13 cellular contexts compared by ENCODE assay signal in genomic region chr11:1838426-1839131, GRCh38. TPM values are rescaled to one million over a fixed set of nuclear protein-coding genes. Genes with fewer than 3 reads are reported as not detected.
DNase-seq lines count a peak whose midpoint lies in the region; ATAC-seq and TF ChIP-seq lines count a peak whose summit lies in the region.
"Had no signal": no experiment of that assay in that cellular context is flagged by ENCODE, and none has a peak within 500 bp of the region (broad histone marks: within the 10 kb centered on the region; RNA-seq: fewer than 3 reads in every experiment).

Gene TNNI2 (plus strand): TSS chr11:1838981. CDS start chr11:1839697, 716 bp downstream.

- no peak for TF ChIP-seq CTCF in activated CD8-positive, alpha-beta T cell treated with anti-CD3 and anti-CD28 coated beads for 36 hours (IDR thresholded peaks at IDR 0.05)
- no peak for TF ChIP-seq CTCF in upper lobe of left lung (IDR thresholded peaks at IDR 0.05)

- H3K27me3 ChIP-seq in upper lobe of left lung, result no peaks in the 10 kb centered on the region

- intact Hi-C loops in activated CD8-positive, alpha-beta T cell treated with anti-CD3 and anti-CD28 coated beads for 36 hours (cut with micrococcal nuclease), result loop anchor here (5.0 kb wide), 1 partner anchor 44 kb away; no protein-coding TSS in a partner anchor
- intact Hi-C loops in dendritic cell treated with granulocyte-macrophage colony-stimulating factor and Interleukin-4, amounts not matched to agents 40 ng/mL and 50 ng/mL, for 4 days (cut with micrococcal nuclease), result loop anchor here (5.0 kb wide), 1 partner anchor 79 kb away; the partner anchor contains the start of gene TNNT3

- no peak for ATAC-seq in activated CD8-positive, alpha-beta T cell treated with anti-CD3 and anti-CD28 coated beads, Interleukin-2, amount 10 ng/mL, durations not matched to agents 7 days and 5 days
- ATAC-seq in activated CD8-positive, alpha-beta T cell treated with anti-CD3 and anti-CD28 coated beads for 36 hours, result no peak
- ATAC-seq in upper lobe of left lung (ENCODE audit: low FRiP score in 2 of 2), result no peak

- no peaks in the 10 kb centered on the region for H3K9me3 Mint-ChIP-seq in activated CD8-positive, alpha-beta T cell treated with anti-CD3 and anti-CD28 coated beads, Interleukin-2, amount 10 ng/mL, durations not matched to agents 7 days and 5 days (ENCODE audit: insufficient read depth)
- H3K9me3 Mint-ChIP-seq in activated CD8-positive, alpha-beta T cell treated with anti-CD3 and anti-CD28 coated beads for 36 hours, result no peaks in the 10 kb centered on the region
- no peaks in the 10 kb centered on the region for H3K9me3 Mint-ChIP-seq in dendritic cell treated with granulocyte-macrophage colony-stimulating factor and Interleukin-4, amounts not matched to agents 40 ng/mL and 50 ng/mL, for 4 days

- DNase-seq in activated CD8-positive, alpha-beta T cell treated with anti-CD3 and anti-CD28 coated beads, Interleukin-2, amount 10 ng/mL, durations not matched to agents 7 days and 5 days, result no peak
- no peak for DNase-seq in activated CD8-positive, alpha-beta T cell treated with anti-CD3 and anti-CD28 coated beads for 36 hours
- peak; percentile 92 for DNase-seq in myocyte (ENCODE audit: low read depth)
- peak in 1 of 2 donors; percentile 81 for DNase-seq in upper lobe of left lung
- DNase-seq in NCI-H510A (lab: John Stamatoyannopoulos, UW), result no peak
- DNase-seq in SIG-M5 treated with dmso at 0.1 percent for 504 hours (lab: John Stamatoyannopoulos, UW; ENCODE audit: unreplicated experiment), result no peak
- no peak for DNase-seq in NCI-H1048 (lab: John Stamatoyannopoulos, UW)
- DNase-seq: NCI-H187 had no signal

- H3K9me3 ChIP-seq in upper lobe of left lung, result no peaks in the 10 kb centered on the region
- H3K9me3 ChIP-seq: A549, SK-N-SH had no signal

- no peak for TF ChIP-seq POLR2A in upper lobe of left lung (IDR thresholded peaks at IDR 0.05)

- no peak within 1 kb of the TSS for H3K4me3 Mint-ChIP-seq in activated CD8-positive, alpha-beta T cell treated with anti-CD3 and anti-CD28 coated beads, Interleukin-2, amount 10 ng/mL, durations not matched to agents 7 days and 5 days
- no peak within 1 kb of the TSS for H3K4me3 Mint-ChIP-seq in activated CD8-positive, alpha-beta T cell treated with anti-CD3 and anti-CD28 coated beads for 36 hours
- no peak within 1 kb of the TSS for H3K4me3 Mint-ChIP-seq in dendritic cell treated with granulocyte-macrophage colony-stimulating factor and Interleukin-4, amounts not matched to agents 40 ng/mL and 50 ng/mL, for 4 days

- H3K36me3 ChIP-seq in upper lobe of left lung, result no peaks in the 10 kb centered on the region

- peaks cover under 1% of the 10 kb centered on the region for H3K27me3 Mint-ChIP-seq in activated CD8-positive, alpha-beta T cell treated with anti-CD3 and anti-CD28 coated beads, Interleukin-2, amount 10 ng/mL, durations not matched to agents 7 days and 5 days (ENCODE audit: low read depth)
- H3K27me3 Mint-ChIP-seq in activated CD8-positive, alpha-beta T cell treated with anti-CD3 and anti-CD28 coated beads for 36 hours, result no peaks in the 10 kb centered on the region
- peaks cover 29% of the 10 kb centered on the region for H3K27me3 Mint-ChIP-seq in dendritic cell treated with granulocyte-macrophage colony-stimulating factor and Interleukin-4, amounts not matched to agents 40 ng/mL and 50 ng/mL, for 4 days

- no peak within 1 kb of the TSS for H3K4me3 ChIP-seq in upper lobe of left lung
- H3K4me3 ChIP-seq: A549 had no signal

- POLR2A ChIA-PET in activated CD8-positive, alpha-beta T cell treated with anti-CD3 and anti-CD28 coated beads, Interleukin-2, amount 10 ng/mL, durations not matched to agents 7 days and 5 days (lab: Charles Lee), result interaction anchor here (1.0 kb wide), 1 partner anchor 15 kb away, joined by 3 read pairs; no protein-coding TSS in a partner anchor
- POLR2A ChIA-PET in activated CD8-positive, alpha-beta T cell treated with anti-CD3 and anti-CD28 coated beads for 36 hours (lab: Charles Lee), result interaction anchor here (1.1 to 1.3 kb wide), 2 partner anchors 52 to 145 kb away, joined by 3 read pairs; no protein-coding TSS in a partner anchor

- H3K27ac Mint-ChIP-seq in activated CD8-positive, alpha-beta T cell treated with anti-CD3 and anti-CD28 coated beads, Interleukin-2, amount 10 ng/mL, durations not matched to agents 7 days and 5 days, result peak within 1 kb of the TSS; percentile 8
- no peak within 1 kb of the TSS for H3K27ac Mint-ChIP-seq in activated CD8-positive, alpha-beta T cell treated with anti-CD3 and anti-CD28 coated beads for 36 hours
- H3K27ac Mint-ChIP-seq in dendritic cell treated with granulocyte-macrophage colony-stimulating factor and Interleukin-4, amounts not matched to agents 40 ng/mL and 50 ng/mL, for 4 days, result peak within 1 kb of the TSS; percentile 92

- H3K4me1 Mint-ChIP-seq in activated CD8-positive, alpha-beta T cell treated with anti-CD3 and anti-CD28 coated beads, Interleukin-2, amount 10 ng/mL, durations not matched to agents 7 days and 5 days (ENCODE audit: low read depth), result peaks cover 16% of the 10 kb centered on the region
- H3K4me1 Mint-ChIP-seq in activated CD8-positive, alpha-beta T cell treated with anti-CD3 and anti-CD28 coated beads for 36 hours (ENCODE audit: low read depth), result peaks cover 11% of the 10 kb centered on the region
- H3K4me1 Mint-ChIP-seq in dendritic cell treated with granulocyte-macrophage colony-stimulating factor and Interleukin-4, amounts not matched to agents 40 ng/mL and 50 ng/mL, for 4 days (ENCODE audit: low read depth), result peaks cover 56% of the 10 kb centered on the region

- no peaks in the 10 kb centered on the region for H3K36me3 Mint-ChIP-seq in activated CD8-positive, alpha-beta T cell treated with anti-CD3 and anti-CD28 coated beads, Interleukin-2, amount 10 ng/mL, durations not matched to agents 7 days and 5 days (ENCODE audit: low read depth)
- H3K36me3 Mint-ChIP-seq in activated CD8-positive, alpha-beta T cell treated with anti-CD3 and anti-CD28 coated beads for 36 hours (ENCODE audit: low read depth), result no peaks in the 10 kb centered on the region
- H3K36me3 Mint-ChIP-seq in dendritic cell treated with granulocyte-macrophage colony-stimulating factor and Interleukin-4, amounts not matched to agents 40 ng/mL and 50 ng/mL, for 4 days (ENCODE audit: low read depth), result peaks cover 1% of the 10 kb centered on the region

- TF ChIP-seq EP300 in upper lobe of left lung (IDR thresholded peaks at IDR 0.05), result no peak

- CTCF ChIA-PET in activated CD8-positive, alpha-beta T cell treated with anti-CD3 and anti-CD28 coated beads, Interleukin-2, amount 10 ng/mL, durations not matched to agents 7 days and 5 days (lab: Charles Lee), result interaction anchor here (0.6 to 1.4 kb wide), 10 partner anchors 14 to 313 kb away, joined by 3 to 8 read pairs (median 4); partner anchors contain the start of gene LSP1
- CTCF ChIA-PET in activated CD8-positive, alpha-beta T cell treated with anti-CD3 and anti-CD28 coated beads for 36 hours (lab: Charles Lee), result interaction anchor here (0.8 to 1.8 kb wide), 10 partner anchors 14 to 313 kb away, joined by 3 to 14 read pairs (median 4); partner anchors contain the start of gene LSP1

- peaks cover 5 to 33% (median 23%) of the 10 kb centered on the region in 4 donors for H3K4me1 ChIP-seq in upper lobe of left lung

- 89 to 91% methylated on average over 17 to 28 of the region's 32 CpGs for WGBS in upper lobe of left lung, 2 donors

- peak within 1 kb of the TSS in 3 of 4 donors; percentile 64 to 89 (median 84) for H3K27ac ChIP-seq in upper lobe of left lung

RNA-seq across cellular contexts. Expression of gene TNNI2, which starts in this region (rescaled TPM):
- total RNA-seq in activated CD8-positive, alpha-beta T cell treated with anti-CD3 and anti-CD28 coated beads, Interleukin-2, amount 10 ng/mL, durations not matched to agents 7 days and 5 days, result under 1 TPM in 1 of 2 experiments, not detected in 1; 0.50 TPM
- under 1 TPM in 1 of 2 experiments, not detected in 1; 0.92 TPM for total RNA-seq in activated CD8-positive, alpha-beta T cell treated with anti-CD3 and anti-CD28 coated beads for 36 hours
- total RNA-seq in myocyte (429 and 432 TPM in 2 replicates), upper lobe of left lung (10 to 100 TPM in 5 of 6 donors, 1 to 10 TPM in 1; 7.3 to 28.3 (median 16.7) TPM)
- polyA plus RNA-seq in myocyte (2012), result 153 TPM
- total RNA-seq: endothelial cell of umbilical vein, temporal lobe had no signal
- polyA plus RNA-seq: A549, endothelial cell of umbilical vein, SK-N-SH had no signal

Comparison
In these comparisons a context has a peak if more than half of its experiments do, and no peak if none do; other contexts are left out.
1. RNA of gene TNNI2 (total RNA-seq): 429 to 432 TPM in myocyte; 7.3 to 28.3 TPM in upper lobe of left lung, 0.92 TPM in activated CD8-positive, alpha-beta T cell treated with anti-CD3 and anti-CD28 coated beads for 36 hours and 0.50 TPM in activated CD8-positive, alpha-beta T cell treated with anti-CD3 and anti-CD28 coated beads, Interleukin-2, amount 10 ng/mL, durations not matched to agents 7 days and 5 days; every median in the first group is over 10 times any median in the second.